In the genomic region with DNA sequence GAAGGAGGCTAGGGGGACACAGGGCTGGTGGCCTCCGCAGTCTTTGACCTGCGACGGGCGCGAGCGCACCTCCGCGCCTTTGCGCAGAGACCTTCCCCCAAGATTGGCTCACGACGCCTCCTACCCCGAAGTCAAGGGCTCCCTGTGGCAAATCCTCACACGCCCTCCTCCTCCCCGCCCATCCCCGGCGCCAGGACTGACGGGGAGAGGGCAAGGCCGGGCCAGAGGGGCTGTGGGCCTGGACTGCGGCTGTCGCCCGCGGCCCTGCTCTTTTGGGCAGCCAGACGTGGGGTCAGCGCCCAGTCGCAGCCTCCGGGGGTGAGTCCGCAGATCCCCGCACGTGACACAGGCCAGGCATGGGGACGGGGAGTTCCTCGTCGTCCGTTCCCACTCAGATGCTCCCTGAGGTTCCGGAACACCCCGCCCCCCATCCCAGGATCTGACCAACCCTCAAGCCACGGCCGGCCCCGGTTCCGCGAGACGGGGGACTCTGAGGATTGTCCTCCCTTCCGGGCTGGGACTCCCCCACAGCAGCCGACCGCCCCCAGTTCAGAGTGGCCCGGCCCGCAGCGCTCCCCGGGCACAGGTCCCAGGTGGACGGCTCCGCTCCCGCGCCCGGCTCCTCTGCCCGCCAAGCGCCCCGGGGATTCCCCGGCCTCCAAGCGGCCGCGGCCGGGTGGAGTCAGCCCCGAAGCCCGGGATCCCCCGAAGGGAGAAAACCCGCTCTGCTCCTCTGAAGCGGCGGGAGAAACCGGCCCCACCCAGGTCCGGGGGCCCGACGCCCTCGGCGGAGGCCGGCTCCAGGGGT, we compare ENCODE assay signal across 8 cellular contexts. TPM values are rescaled to one million over a fixed set of nuclear protein-coding genes. Genes with fewer than 3 reads are reported as not detected.
A peak's percentile ranks its signal among the peaks of the same experiment; 100 is the strongest.
DNase-seq lines count a peak whose midpoint lies in the region; ATAC-seq and TF ChIP-seq lines count a peak whose summit lies in the region.

No MANE protein-coding gene starts in this region.

- H3K36me3 Mint-ChIP-seq in activated T-helper 1 cell treated with anti-CD3 and anti-CD28 coated beads, Interleukin-12 subunit alpha, Interleukin-12 subunit beta, Interleukin-2, Interleukin-4 antibody, amounts not matched to agents 30 ng/mL and 10 ng/mL and 1 ng/mL, durations not matched to agents 14 hours and 24 hours and 36 hours (ENCODE audit: low read depth) = peaks cover 9% of the 10 kb centered on the region

- H3K4me1 ChIP-seq in heart right ventricle = peaks cover 6 to 51% (median 34%) of the 10 kb centered on the region in 9 donors

- TF ChIP-seq CTCF in LNCaP clone FGC (IDR thresholded peaks at IDR 0.05; ENCODE audit: control insufficient read depth, extremely low read depth, insufficient read depth) (no peak), heart right ventricle (IDR thresholded peaks at IDR 0.05) (no peak)

- DNase-seq in EL = peak; percentile 61
- no peak for DNase-seq in LNCaP clone FGC (ENCODE audit: low read depth)
- DNase-seq in activated T-helper 1 cell treated with anti-CD3 and anti-CD28 coated beads, Interleukin-12 subunit alpha, Interleukin-12 subunit beta, Interleukin-2, Interleukin-4 antibody, amounts not matched to agents 30 ng/mL and 10 ng/mL and 1 ng/mL, durations not matched to agents 14 hours and 24 hours and 36 hours (ENCODE audit: low spot score) = peak; percentile 58
- peak; percentile 37 to 49 for DNase-seq in heart right ventricle
- DNase-seq in sciatic nerve (ENCODE audit: low spot score) = peak; percentile 78
- DNase-seq in C1 segment of cervical spinal cord (lab: John Stamatoyannopoulos, UW) = no peak
- no peak for DNase-seq in GOT3 (lab: John Stamatoyannopoulos, UW)

- WGBS in heart right ventricle, 2 donors = 11% methylated on average over 73 to 74 of the region's 74 CpGs

- no peak overlapping the region for H3K27ac Mint-ChIP-seq in activated T-helper 1 cell treated with anti-CD3 and anti-CD28 coated beads, Interleukin-12 subunit alpha, Interleukin-12 subunit beta, Interleukin-2, Interleukin-4 antibody, amounts not matched to agents 30 ng/mL and 10 ng/mL and 1 ng/mL, durations not matched to agents 14 hours and 24 hours and 36 hours

- intact Hi-C loops in activated T-helper 1 cell treated with anti-CD3 and anti-CD28 coated beads, Interleukin-12 subunit alpha, Interleukin-12 subunit beta, Interleukin-2, Interleukin-4 antibody, amounts not matched to agents 30 ng/mL and 10 ng/mL and 1 ng/mL, durations not matched to agents 14 hours and 24 hours and 36 hours (cut with micrococcal nuclease) = loop anchor here (1.0 to 5.0 kb wide), 3 partner anchors 121 to 313 kb away; partner anchors contain the start of genes CCT5 and ROPN1L
- intact Hi-C loops in heart right ventricle (cut with DNase I) (loop anchor here in 6 of 10 donors (5.0 to 10.0 kb wide), 5 partner anchors 39 to 109 kb away; no protein-coding TSS in a partner anchor), sciatic nerve (cut with DNase I) (no loop called here)

- H3K27me3 Mint-ChIP-seq in activated T-helper 1 cell treated with anti-CD3 and anti-CD28 coated beads, Interleukin-12 subunit alpha, Interleukin-12 subunit beta, Interleukin-2, Interleukin-4 antibody, amounts not matched to agents 30 ng/mL and 10 ng/mL and 1 ng/mL, durations not matched to agents 14 hours and 24 hours and 36 hours (ENCODE audit: insufficient read depth) = peaks cover 25% of the 10 kb centered on the region

- no peaks in the 10 kb centered on the region for H3K9me3 Mint-ChIP-seq in activated T-helper 1 cell treated with anti-CD3 and anti-CD28 coated beads, Interleukin-12 subunit alpha, Interleukin-12 subunit beta, Interleukin-2, Interleukin-4 antibody, amounts not matched to agents 30 ng/mL and 10 ng/mL and 1 ng/mL, durations not matched to agents 14 hours and 24 hours and 36 hours

- ATAC-seq in GM21786 (IDR thresholded peaks at IDR 0.05; ENCODE audit: unreplicated experiment) (peak; percentile 19), heart right ventricle (peak; percentile 17 to 56 (median 39)), sciatic nerve (peak; percentile 46)

- no peaks in the 10 kb centered on the region for H3K9me3 ChIP-seq in heart right ventricle

- H3K36me3 ChIP-seq in heart right ventricle = no peaks in the 10 kb centered on the region

- H3K27ac ChIP-seq in heart right ventricle = peak overlapping the region; percentile 33 to 89 (median 84)

- peak overlapping the region; percentile 47 for H3K4me3 ChIP-seq in LNCaP clone FGC (ENCODE audit: low read depth, low read length)
- H3K4me3 ChIP-seq in heart right ventricle = peak overlapping the region; percentile 50 to 87 (median 78)

- peaks cover 0 to 35% (median 0%) of the 10 kb centered on the region in 7 donors for H3K27me3 ChIP-seq in heart right ventricle

- H3K4me3 Mint-ChIP-seq in activated T-helper 1 cell treated with anti-CD3 and anti-CD28 coated beads, Interleukin-12 subunit alpha, Interleukin-12 subunit beta, Interleukin-2, Interleukin-4 antibody, amounts not matched to agents 30 ng/mL and 10 ng/mL and 1 ng/mL, durations not matched to agents 14 hours and 24 hours and 36 hours = peak overlapping the region; percentile 60

- H3K4me1 Mint-ChIP-seq in activated T-helper 1 cell treated with anti-CD3 and anti-CD28 coated beads, Interleukin-12 subunit alpha, Interleukin-12 subunit beta, Interleukin-2, Interleukin-4 antibody, amounts not matched to agents 30 ng/mL and 10 ng/mL and 1 ng/mL, durations not matched to agents 14 hours and 24 hours and 36 hours (ENCODE audit: low read depth) = peaks cover 54% of the 10 kb centered on the region

RNA-seq across cellular contexts. Expression of gene ANKRD33B, which starts 0.5 kb away (rescaled TPM):
- 21.4 and 21.5 TPM in 2 replicates for total RNA-seq in activated T-helper 1 cell treated with anti-CD3 and anti-CD28 coated beads, Interleukin-12 subunit alpha, Interleukin-12 subunit beta, Interleukin-2, Interleukin-4 antibody, amounts not matched to agents 30 ng/mL and 10 ng/mL and 1 ng/mL, durations not matched to agents 14 hours and 24 hours and 36 hours
- 10 to 100 TPM in 6 of 10 donors, 1 to 10 TPM in 4; 1.9 to 33.0 (median 19.8) TPM for total RNA-seq in heart right ventricle
- 1 to 10 TPM in 1 of 2 donors, under 1 TPM in 1; 0.46 to 1.2 TPM for polyA plus RNA-seq in heart right ventricle
- 22.6 TPM for total RNA-seq in sciatic nerve

Comparison
In these comparisons a context has a peak if more than half of its experiments do, and no peak if none do; other contexts are left out.
1. DNase-seq: peak in EL (single experiment), activated T-helper 1 cell treated with anti-CD3 and anti-CD28 coated beads, Interleukin-12 subunit alpha, Interleukin-12 subunit beta, Interleukin-2, Interleukin-4 antibody, amounts not matched to agents 30 ng/mL and 10 ng/mL and 1 ng/mL, durations not matched to agents 14 hours and 24 hours and 36 hours (single experiment), heart right ventricle (2 of 2) and sciatic nerve (single experiment); none in LNCaP clone FGC (single experiment), C1 segment of cervical spinal cord (0 of 14) and GOT3 (single experiment).
2. Peak in every context shown above with its lines, with median percentiles within 50 percentile points of each other: ATAC-seq.